18 cellular contexts compared by ENCODE assay signal in genomic region chr17:3682033-3682432, GRCh38. TPM values are rescaled to one million over a fixed set of nuclear protein-coding genes. Genes with fewer than 3 reads are reported as not detected.
DNase-seq lines count a peak whose midpoint lies in the region; ATAC-seq and TF ChIP-seq lines count a peak whose summit lies in the region.
"Had no signal": no experiment of that assay in that cellular context is flagged by ENCODE, and none has a peak within 500 bp of the region (broad histone marks: within the 10 kb centered on the region; RNA-seq: fewer than 3 reads in every experiment).

No MANE protein-coding gene starts in this region.

- ATAC-seq in activated B cell treated with CpG ODN at 0.5 μM for 24 hours (ENCODE audit: low read depth): no peak
- ATAC-seq: left lung; stimulated activated naive CD8-positive, alpha-beta T cell treated with anti-CD3 and anti-CD28 coated beads, Interleukin-15, amount 100 ng/mL, for 72 hours; WTC11 had no signal

- CTCF ChIA-PET in activated B cell treated with CpG ODN at 0.5 μM for 24 hours (lab: Charles Lee): interaction anchor here (0.8 to 3.0 kb wide), 8 partner anchors 14 to 633 kb away, joined by 3 to 37 read pairs (median 17); partner anchors contain the start of genes HASPIN and P2RX5

- DNase-seq in CD14-positive monocyte (ENCODE audit: low spot score): no peak
- no peak for DNase-seq in activated B cell treated with CpG ODN at 0.5 μM for 24 hours
- DNase-seq in activated effector memory CD4-positive, alpha-beta T cell treated with Interleukin-2 at 50 U/mL for 16 hours: no peak
- DNase-seq in erythroblast (lab: John Stamatoyannopoulos, UW): no peak
- DNase-seq: head of caudate nucleus; Karpas-422; left lung; NCI-H1930; NCI-H226; NCI-H82; OCI-M1; SJCRH30; stimulated activated CD4-positive, alpha-beta T cell treated with anti-CD3 and anti-CD28 coated beads, Interleukin-2, amount 100 ng/mL, for 24 hours; stimulated activated naive CD8-positive, alpha-beta T cell treated with anti-CD3 and anti-CD28 coated beads, Interleukin-15, amount 100 ng/mL, for 72 hours; trophoblast cell had no signal

- intact Hi-C loops in CD14-positive monocyte (cut with micrococcal nuclease): loop anchor here (2.0 to 5.0 kb wide), 3 partner anchors 40 to 145 kb away; partner anchors contain the start of gene HASPIN (in 2 of the 2)
- intact Hi-C loops in activated B cell treated with CpG ODN at 0.5 μM for 24 hours (cut with micrococcal nuclease): loop anchor here (2.0 kb wide), 2 partner anchors 41 to 79 kb away; partner anchors contain the start of gene HASPIN

- H3K27me3 Mint-ChIP-seq in CD14-positive monocyte (ENCODE audit: low read depth in 3 of 3) (peaks cover 6 to 15% (median 10%) of the 10 kb centered on the region in 3 donors), activated B cell treated with CpG ODN at 0.5 μM for 24 hours (no peaks in the 10 kb centered on the region)
- H3K27me3 Mint-ChIP-seq: stimulated activated naive CD8-positive, alpha-beta T cell treated with anti-CD3 and anti-CD28 coated beads, Interleukin-15, amount 100 ng/mL, for 72 hours had no signal

- H3K4me1 Mint-ChIP-seq in CD14-positive monocyte: peaks cover 28% of the 10 kb centered on the region
- peaks cover 43% of the 10 kb centered on the region for H3K4me1 Mint-ChIP-seq in activated B cell treated with CpG ODN at 0.5 μM for 24 hours
- H3K4me1 Mint-ChIP-seq: mesothelial cell of epicardium had no signal

- H3K9me3 Mint-ChIP-seq in CD14-positive monocyte: peaks cover 0 to 3% (median 0%) of the 10 kb centered on the region in 7 donors
- H3K9me3 Mint-ChIP-seq in activated B cell treated with CpG ODN at 0.5 μM for 24 hours: no peaks in the 10 kb centered on the region
- H3K9me3 Mint-ChIP-seq: mesothelial cell of epicardium; stimulated activated naive CD8-positive, alpha-beta T cell treated with anti-CD3 and anti-CD28 coated beads, Interleukin-15, amount 100 ng/mL, for 72 hours; WTC11 had no signal

- H3K36me3 Mint-ChIP-seq in CD14-positive monocyte: no peaks in the 10 kb centered on the region
- H3K36me3 Mint-ChIP-seq in activated B cell treated with CpG ODN at 0.5 μM for 24 hours (ENCODE audit: low read depth): peaks cover 67% of the 10 kb centered on the region
- H3K36me3 Mint-ChIP-seq: mesothelial cell of epicardium, WTC11 had no signal

- no peak for TF ChIP-seq CTCF in CD14-positive monocyte (IDR thresholded peaks at IDR 0.05)
- no peak for TF ChIP-seq CTCF in activated B cell treated with CpG ODN at 0.5 μM for 24 hours (IDR thresholded peaks at IDR 0.05)

- TF ChIP-seq POLR2A in erythroblast (IDR thresholded peaks at IDR 0.05; ENCODE audit: low read length): no peak

- H3K4me3 Mint-ChIP-seq in CD14-positive monocyte (peak overlapping the region; percentile 22 to 63), activated B cell treated with CpG ODN at 0.5 μM for 24 hours (no peak overlapping the region)
- H3K4me3 Mint-ChIP-seq: mesothelial cell of epicardium; stimulated activated naive CD8-positive, alpha-beta T cell treated with anti-CD3 and anti-CD28 coated beads, Interleukin-15, amount 100 ng/mL, for 72 hours; WTC11 had no signal

- POLR2A ChIA-PET in activated B cell treated with CpG ODN at 0.5 μM for 24 hours (lab: Charles Lee): interaction anchor here (0.7 to 3.8 kb wide), 8 partner anchors 8 to 55 kb away, joined by 3 to 78 read pairs (median 13); partner anchors contain the start of genes P2RX5 and SHPK

- H3K27ac Mint-ChIP-seq in CD14-positive monocyte: peak overlapping the region in 1 of 7 donors; percentile 32
- H3K27ac Mint-ChIP-seq in activated B cell treated with CpG ODN at 0.5 μM for 24 hours: peak overlapping the region; percentile 62
- H3K27ac Mint-ChIP-seq: mesothelial cell of epicardium, WTC11 had no signal

RNA-seq across cellular contexts. Expression of gene EMC6, which starts 13.4 kb away (rescaled TPM):
- polyA plus RNA-seq in CD14-positive monocyte: 100 to 1,000 TPM; 105 to 118 TPM
- 33.8 and 38.0 TPM in 2 replicates for total RNA-seq in activated B cell treated with CpG ODN at 0.5 μM for 24 hours

RNA-seq across cellular contexts. Expression of gene TAX1BP3, which starts 13.7 kb away (rescaled TPM):
- 10 to 100 TPM; 70.9 to 71.8 TPM for polyA plus RNA-seq in CD14-positive monocyte
- 15.1 and 16.4 TPM in 2 replicates for total RNA-seq in activated B cell treated with CpG ODN at 0.5 μM for 24 hours

RNA-seq across cellular contexts. Expression of gene P2RX5, which starts 13.9 kb away (rescaled TPM):
- polyA plus RNA-seq in CD14-positive monocyte: 1 to 10 TPM in 1 of 2 donors, under 1 TPM in 1; 0.64 to 3.4 TPM
- total RNA-seq in activated B cell treated with CpG ODN at 0.5 μM for 24 hours: 295 and 349 TPM in 2 replicates
- total RNA-seq: H4 had no signal

RNA-seq across cellular contexts. Expression of gene HASPIN, which starts 41.7 kb away (rescaled TPM):
- not detected for polyA plus RNA-seq in CD14-positive monocyte
- total RNA-seq in activated B cell treated with CpG ODN at 0.5 μM for 24 hours: 6.4 and 6.7 TPM in 2 replicates

RNA-seq across cellular contexts. Expression of gene CTNS, which starts 45.5 kb away (rescaled TPM):
- polyA plus RNA-seq in CD14-positive monocyte: 10 to 100 TPM; 11.7 to 11.8 TPM
- total RNA-seq in activated B cell treated with CpG ODN at 0.5 μM for 24 hours: 12.8 and 13.5 TPM in 2 replicates
